Comparison of ENCODE assay signal across 8 cellular contexts in genomic region chr12:21502164-21502496, GRCh38. TPM values are rescaled to one million over a fixed set of nuclear protein-coding genes. Genes with fewer than 3 reads are reported as not detected.
DNase-seq lines count a peak whose midpoint lies in the region; ATAC-seq and TF ChIP-seq lines count a peak whose summit lies in the region.

No MANE protein-coding gene starts in this region.

- H3K79me2 ChIP-seq in parathyroid adenoma = peaks cover 37% of the 10 kb centered on the region

- H3K36me3 ChIP-seq in parathyroid adenoma (ENCODE audit: control insufficient read depth, insufficient read depth, low read length) = no peaks in the 10 kb centered on the region

- DNase-seq in activated CD8-positive, alpha-beta T cell treated with anti-CD3 and anti-CD28 coated beads for 36 hours = peak; percentile 63
- no peak for DNase-seq in activated CD8-positive, alpha-beta T cell treated with anti-CD3 and anti-CD28 coated beads, Interleukin-2, amount 10 ng/mL, durations not matched to agents 7 days and 5 days
- peak; percentile 83 for DNase-seq in activated CD4-positive, alpha-beta T cell treated with anti-CD3 and anti-CD28 coated beads, Interleukin-2, amount 10 ng/mL, durations not matched to agents 24 days and 14 days
- DNase-seq in fibroblast of gingiva (ENCODE audit: low read depth) (peak; percentile 17), osteocyte (ENCODE audit: extremely low spot score, unreplicated experiment) (no peak)

- H3K4me1 ChIP-seq in parathyroid adenoma = peaks cover 4% of the 10 kb centered on the region

- H3K4me1 Mint-ChIP-seq in activated CD8-positive, alpha-beta T cell treated with anti-CD3 and anti-CD28 coated beads for 36 hours (ENCODE audit: low read depth) = peaks cover 55% of the 10 kb centered on the region
- H3K4me1 Mint-ChIP-seq in activated CD8-positive, alpha-beta T cell treated with anti-CD3 and anti-CD28 coated beads, Interleukin-2, amount 10 ng/mL, durations not matched to agents 7 days and 5 days (ENCODE audit: low read depth) = peaks cover 54% of the 10 kb centered on the region
- H3K4me1 Mint-ChIP-seq in activated CD4-positive, alpha-beta T cell treated with anti-CD3 and anti-CD28 coated beads, Interleukin-2, amount 10 ng/mL, durations not matched to agents 24 days and 14 days = peaks cover 36% of the 10 kb centered on the region
- H3K4me1 Mint-ChIP-seq in osteocyte (ENCODE audit: unreplicated experiment) = peaks cover 33% of the 10 kb centered on the region
- H3K4me1 Mint-ChIP-seq in activated T-helper 17 cell treated with anti-CD3 and anti-CD28 coated beads, Interleukin-2, amount 50 U/mL, for 72 hours = peaks cover 13% of the 10 kb centered on the region

- CTCF ChIA-PET in activated CD8-positive, alpha-beta T cell treated with anti-CD3 and anti-CD28 coated beads for 36 hours (lab: Charles Lee) = no interaction called here
- CTCF ChIA-PET in activated CD8-positive, alpha-beta T cell treated with anti-CD3 and anti-CD28 coated beads, Interleukin-2, amount 10 ng/mL, durations not matched to agents 7 days and 5 days (lab: Charles Lee) = interaction anchor here (1.0 to 3.8 kb wide), 5 partner anchors 8 to 178 kb away, joined by 3 to 15 read pairs (median 3); no protein-coding TSS in a partner anchor

- no peaks in the 10 kb centered on the region for H3K9me3 Mint-ChIP-seq in activated CD8-positive, alpha-beta T cell treated with anti-CD3 and anti-CD28 coated beads for 36 hours
- no peaks in the 10 kb centered on the region for H3K9me3 Mint-ChIP-seq in activated CD8-positive, alpha-beta T cell treated with anti-CD3 and anti-CD28 coated beads, Interleukin-2, amount 10 ng/mL, durations not matched to agents 7 days and 5 days (ENCODE audit: insufficient read depth)
- H3K9me3 Mint-ChIP-seq in activated CD4-positive, alpha-beta T cell treated with anti-CD3 and anti-CD28 coated beads, Interleukin-2, amount 10 ng/mL, durations not matched to agents 24 days and 14 days = no peaks in the 10 kb centered on the region
- no peaks in the 10 kb centered on the region for H3K9me3 Mint-ChIP-seq in osteocyte (ENCODE audit: unreplicated experiment)
- no peaks in the 10 kb centered on the region for H3K9me3 Mint-ChIP-seq in activated T-helper 17 cell treated with anti-CD3 and anti-CD28 coated beads, Interleukin-2, amount 50 U/mL, for 72 hours

- intact Hi-C loops in activated CD8-positive, alpha-beta T cell treated with anti-CD3 and anti-CD28 coated beads for 36 hours (cut with micrococcal nuclease) = loop anchor here (5.0 kb wide), 3 partner anchors 45 to 155 kb away; partner anchors contain the start of genes LDHB and PYROXD1
- intact Hi-C loops in activated CD4-positive, alpha-beta T cell treated with anti-CD3 and anti-CD28 coated beads, Interleukin-2, amount 10 ng/mL, durations not matched to agents 24 days and 14 days (cut with micrococcal nuclease) = loop anchor here (5.0 to 10.0 kb wide), 5 partner anchors 60 to 1040 kb away; partner anchors contain the start of genes C2CD5 and CMAS

- H2AFZ ChIP-seq in parathyroid adenoma = peak overlapping the region; percentile 93

- peak overlapping the region; percentile 97 for H3K4me3 ChIP-seq in parathyroid adenoma (ENCODE audit: low read depth, low read length)

- POLR2A ChIA-PET in activated CD8-positive, alpha-beta T cell treated with anti-CD3 and anti-CD28 coated beads for 36 hours (lab: Charles Lee) = interaction anchor here (0.7 to 2.0 kb wide), 17 partner anchors 8 to 177 kb away, joined by 3 to 22 read pairs (median 4); partner anchors contain the start of genes LDHB, PYROXD1 and SPX
- POLR2A ChIA-PET in activated CD8-positive, alpha-beta T cell treated with anti-CD3 and anti-CD28 coated beads, Interleukin-2, amount 10 ng/mL, durations not matched to agents 7 days and 5 days (lab: Charles Lee) = interaction anchor here (0.6 to 2.6 kb wide), 16 partner anchors 8 to 177 kb away, joined by 3 to 29 read pairs (median 4); partner anchors contain the start of genes LDHB and PYROXD1

- peak overlapping the region; percentile 73 for H3K27ac ChIP-seq in parathyroid adenoma

- peak; percentile 11 for ATAC-seq in activated CD8-positive, alpha-beta T cell treated with anti-CD3 and anti-CD28 coated beads for 36 hours
- no peak for ATAC-seq in activated CD8-positive, alpha-beta T cell treated with anti-CD3 and anti-CD28 coated beads, Interleukin-2, amount 10 ng/mL, durations not matched to agents 7 days and 5 days
- peak; percentile 1 for ATAC-seq in HG03521 (IDR thresholded peaks at IDR 0.05; ENCODE audit: unreplicated experiment)
- no peak for ATAC-seq in activated T-helper 17 cell treated with anti-CD3 and anti-CD28 coated beads, Interleukin-2, amount 50 U/mL, for 72 hours (replicated peaks)

- no peak for TF ChIP-seq CTCF in activated CD8-positive, alpha-beta T cell treated with anti-CD3 and anti-CD28 coated beads for 36 hours (IDR thresholded peaks at IDR 0.05)
- TF ChIP-seq CTCF in parathyroid adenoma (IDR thresholded peaks at IDR 0.05) (no peak), osteocyte (IDR thresholded peaks at IDR 0.05) (no peak)

- H3K4me3 Mint-ChIP-seq in activated CD8-positive, alpha-beta T cell treated with anti-CD3 and anti-CD28 coated beads for 36 hours = no peak overlapping the region
- no peak overlapping the region for H3K4me3 Mint-ChIP-seq in activated CD8-positive, alpha-beta T cell treated with anti-CD3 and anti-CD28 coated beads, Interleukin-2, amount 10 ng/mL, durations not matched to agents 7 days and 5 days
- H3K4me3 Mint-ChIP-seq in activated CD4-positive, alpha-beta T cell treated with anti-CD3 and anti-CD28 coated beads, Interleukin-2, amount 10 ng/mL, durations not matched to agents 24 days and 14 days = no peak overlapping the region
- H3K4me3 Mint-ChIP-seq in osteocyte (ENCODE audit: unreplicated experiment) = no peak overlapping the region
- H3K4me3 Mint-ChIP-seq in activated T-helper 17 cell treated with anti-CD3 and anti-CD28 coated beads, Interleukin-2, amount 50 U/mL, for 72 hours = no peak overlapping the region

- H3K27me3 Mint-ChIP-seq in activated CD8-positive, alpha-beta T cell treated with anti-CD3 and anti-CD28 coated beads for 36 hours = no peaks in the 10 kb centered on the region
- H3K27me3 Mint-ChIP-seq in activated CD8-positive, alpha-beta T cell treated with anti-CD3 and anti-CD28 coated beads, Interleukin-2, amount 10 ng/mL, durations not matched to agents 7 days and 5 days (ENCODE audit: low read depth) = no peaks in the 10 kb centered on the region
- no peaks in the 10 kb centered on the region for H3K27me3 Mint-ChIP-seq in activated CD4-positive, alpha-beta T cell treated with anti-CD3 and anti-CD28 coated beads, Interleukin-2, amount 10 ng/mL, durations not matched to agents 24 days and 14 days
- H3K27me3 Mint-ChIP-seq in osteocyte (ENCODE audit: unreplicated experiment) = no peaks in the 10 kb centered on the region
- no peaks in the 10 kb centered on the region for H3K27me3 Mint-ChIP-seq in activated T-helper 17 cell treated with anti-CD3 and anti-CD28 coated beads, Interleukin-2, amount 50 U/mL, for 72 hours

- peak overlapping the region; percentile 30 for H3K9ac ChIP-seq in parathyroid adenoma

- H3K27me3 ChIP-seq in parathyroid adenoma (ENCODE audit: control insufficient read depth, insufficient read depth, low read length) = no peaks in the 10 kb centered on the region

- H3K9me3 ChIP-seq in parathyroid adenoma (ENCODE audit: control insufficient read depth, low read length) = no peaks in the 10 kb centered on the region

- peak overlapping the region; percentile 80 for H3K4me2 ChIP-seq in parathyroid adenoma (ENCODE audit: low read length)

- no peak overlapping the region for H3K27ac Mint-ChIP-seq in activated CD8-positive, alpha-beta T cell treated with anti-CD3 and anti-CD28 coated beads for 36 hours
- no peak overlapping the region for H3K27ac Mint-ChIP-seq in activated CD8-positive, alpha-beta T cell treated with anti-CD3 and anti-CD28 coated beads, Interleukin-2, amount 10 ng/mL, durations not matched to agents 7 days and 5 days
- no peak overlapping the region for H3K27ac Mint-ChIP-seq in activated CD4-positive, alpha-beta T cell treated with anti-CD3 and anti-CD28 coated beads, Interleukin-2, amount 10 ng/mL, durations not matched to agents 24 days and 14 days
- H3K27ac Mint-ChIP-seq in osteocyte (ENCODE audit: unreplicated experiment) = no peak overlapping the region
- H3K27ac Mint-ChIP-seq in activated T-helper 17 cell treated with anti-CD3 and anti-CD28 coated beads, Interleukin-2, amount 50 U/mL, for 72 hours = no peak overlapping the region

- peaks cover 26% of the 10 kb centered on the region for H3K36me3 Mint-ChIP-seq in activated CD8-positive, alpha-beta T cell treated with anti-CD3 and anti-CD28 coated beads for 36 hours (ENCODE audit: low read depth)
- peaks cover 29% of the 10 kb centered on the region for H3K36me3 Mint-ChIP-seq in activated CD8-positive, alpha-beta T cell treated with anti-CD3 and anti-CD28 coated beads, Interleukin-2, amount 10 ng/mL, durations not matched to agents 7 days and 5 days (ENCODE audit: low read depth)
- H3K36me3 Mint-ChIP-seq in activated CD4-positive, alpha-beta T cell treated with anti-CD3 and anti-CD28 coated beads, Interleukin-2, amount 10 ng/mL, durations not matched to agents 24 days and 14 days (ENCODE audit: low read depth) = peaks cover 26% of the 10 kb centered on the region
- H3K36me3 Mint-ChIP-seq in osteocyte (ENCODE audit: unreplicated experiment) = peaks cover 13% of the 10 kb centered on the region
- peaks cover under 1% of the 10 kb centered on the region for H3K36me3 Mint-ChIP-seq in activated T-helper 17 cell treated with anti-CD3 and anti-CD28 coated beads, Interleukin-2, amount 50 U/mL, for 72 hours (ENCODE audit: low read depth)

RNA-seq across cellular contexts. Expression of gene GOLT1B, which starts 0.5 kb away (rescaled TPM):
- total RNA-seq in activated CD8-positive, alpha-beta T cell treated with anti-CD3 and anti-CD28 coated beads for 36 hours = 10 to 100 TPM; 31.6 to 35.9 TPM
- total RNA-seq in activated CD8-positive, alpha-beta T cell treated with anti-CD3 and anti-CD28 coated beads, Interleukin-2, amount 10 ng/mL, durations not matched to agents 7 days and 5 days = 10 to 100 TPM; 37.3 to 37.5 TPM
- 41.1 and 42.9 TPM in 2 replicates for total RNA-seq in activated CD4-positive, alpha-beta T cell treated with anti-CD3 and anti-CD28 coated beads, Interleukin-2, amount 10 ng/mL, durations not matched to agents 24 days and 14 days
- total RNA-seq in osteocyte = 56.9 and 65.4 TPM in 2 replicates
- 10 to 100 TPM; 30.7 to 39.1 TPM for total RNA-seq in activated T-helper 17 cell treated with anti-CD3 and anti-CD28 coated beads, Interleukin-2, amount 50 U/mL, for 72 hours

RNA-seq across cellular contexts. Expression of gene RECQL, which starts 0.7 kb away (rescaled TPM):
- 10 to 100 TPM; 81.0 to 87.9 TPM for total RNA-seq in activated CD8-positive, alpha-beta T cell treated with anti-CD3 and anti-CD28 coated beads for 36 hours
- total RNA-seq in activated CD8-positive, alpha-beta T cell treated with anti-CD3 and anti-CD28 coated beads, Interleukin-2, amount 10 ng/mL, durations not matched to agents 7 days and 5 days = 10 to 100 TPM; 92.3 to 92.6 TPM
- 61.9 and 64.9 TPM in 2 replicates for total RNA-seq in activated CD4-positive, alpha-beta T cell treated with anti-CD3 and anti-CD28 coated beads, Interleukin-2, amount 10 ng/mL, durations not matched to agents 24 days and 14 days
- 40.7 and 43.4 TPM in 2 replicates for total RNA-seq in osteocyte
- total RNA-seq in activated T-helper 17 cell treated with anti-CD3 and anti-CD28 coated beads, Interleukin-2, amount 50 U/mL, for 72 hours = 10 to 100 TPM; 82.2 to 95.4 TPM

RNA-seq across cellular contexts. Expression of gene SPX, which starts 24.0 kb away (rescaled TPM):
- total RNA-seq in activated CD8-positive, alpha-beta T cell treated with anti-CD3 and anti-CD28 coated beads for 36 hours = under 1 TPM in 1 of 2 experiments, not detected in 1; 0.20 TPM
- not detected for total RNA-seq in activated CD8-positive, alpha-beta T cell treated with anti-CD3 and anti-CD28 coated beads, Interleukin-2, amount 10 ng/mL, durations not matched to agents 7 days and 5 days
- 0.59 and 1.0 TPM in 2 replicates for total RNA-seq in activated CD4-positive, alpha-beta T cell treated with anti-CD3 and anti-CD28 coated beads, Interleukin-2, amount 10 ng/mL, durations not matched to agents 24 days and 14 days
- total RNA-seq in osteocyte = 9.4 and 11.6 TPM in 2 replicates
- total RNA-seq in activated T-helper 17 cell treated with anti-CD3 and anti-CD28 coated beads, Interleukin-2, amount 50 U/mL, for 72 hours = 1 to 10 TPM; 1.3 to 1.5 TPM

Comparison
In these comparisons a context has a peak if more than half of its experiments do, and no peak if none do; other contexts are left out.
1. ATAC-seq: peak in activated CD8-positive, alpha-beta T cell treated with anti-CD3 and anti-CD28 coated beads for 36 hours (single experiment) and HG03521 (single experiment); none in activated CD8-positive, alpha-beta T cell treated with anti-CD3 and anti-CD28 coated beads, Interleukin-2, amount 10 ng/mL, durations not matched to agents 7 days and 5 days (single experiment) and activated T-helper 17 cell treated with anti-CD3 and anti-CD28 coated beads, Interleukin-2, amount 50 U/mL, for 72 hours (single experiment).
2. DNase-seq: peak in activated CD8-positive, alpha-beta T cell treated with anti-CD3 and anti-CD28 coated beads for 36 hours (single experiment), activated CD4-positive, alpha-beta T cell treated with anti-CD3 and anti-CD28 coated beads, Interleukin-2, amount 10 ng/mL, durations not matched to agents 24 days and 14 days (single experiment) and fibroblast of gingiva (single experiment); none in activated CD8-positive, alpha-beta T cell treated with anti-CD3 and anti-CD28 coated beads, Interleukin-2, amount 10 ng/mL, durations not matched to agents 7 days and 5 days (single experiment) and osteocyte (single experiment).